ENCODE assay signal across 26 cellular contexts in genomic region chr17:15194859-15195277, GRCh38.
DNase-seq lines count a peak whose midpoint lies in the region; TF ChIP-seq lines count a peak whose summit lies in the region.
"Had no signal": no experiment of that assay in that cellular context is flagged by ENCODE, and none has a peak within 500 bp of the region (broad histone marks: within the 10 kb centered on the region; RNA-seq: fewer than 3 reads in every experiment).

No MANE protein-coding gene starts in this region.

- peak overlapping the region; percentile 46 for H3K27ac ChIP-seq in endodermal cell (ENCODE audit: low read depth, low read length)
- H3K27ac ChIP-seq in neural progenitor cell: no peak overlapping the region
- H3K27ac ChIP-seq: body of pancreas, gastrocnemius medialis had no signal

- WGBS in endodermal cell (ENCODE audit: insufficient coverage in 1 of 2, insufficient read length in 1 of 2), 2 experiments: 100% methylated on average over 1 of the region's 1 CpG; no CpG with 5 or more reads in 1 of the 2 experiments

- no peaks in the 10 kb centered on the region for H3K36me3 Mint-ChIP-seq in endodermal cell (ENCODE audit: low read depth)
- H3K36me3 Mint-ChIP-seq in neural progenitor cell: no peaks in the 10 kb centered on the region
- H3K36me3 Mint-ChIP-seq: activated naive CD8-positive, alpha-beta T cell treated with anti-CD3 and anti-CD28 coated beads, Interleukin-2, amount 10 ng/mL, durations not matched to agents 7 days and 5 days; immature natural killer cell; stimulated activated effector memory CD8-positive, alpha-beta T cell treated with anti-CD3 and anti-CD28 coated beads, Interleukin-12 subunit alpha, Interleukin-12 subunit beta, amount 100 ng/mL, for 72 hours had no signal

- peaks cover 16% of the 10 kb centered on the region for H3K9me3 ChIP-seq in endodermal cell (ENCODE audit: control insufficient read depth, low read length)
- peaks cover 6% of the 10 kb centered on the region for H3K9me3 ChIP-seq in neural progenitor cell (ENCODE audit: low read depth)
- H3K9me3 ChIP-seq: gastrocnemius medialis had no signal

- H3K9me3 Mint-ChIP-seq in endodermal cell (peaks cover 15% of the 10 kb centered on the region), neural progenitor cell (peaks cover 12% of the 10 kb centered on the region)

- H3K4me3 ChIP-seq in endodermal cell (ENCODE audit: low read length) (no peak overlapping the region), neural progenitor cell (no peak overlapping the region)
- H3K4me3 ChIP-seq: body of pancreas, gastrocnemius medialis had no signal

- H3K27me3 Mint-ChIP-seq in endodermal cell (ENCODE audit: insufficient read depth) (peaks cover 4% of the 10 kb centered on the region), neural progenitor cell (ENCODE audit: insufficient read depth, low read depth) (no peaks in the 10 kb centered on the region)

- H3F3A ChIP-seq in neural progenitor cell (ENCODE audit: low read depth): no peaks in the 10 kb centered on the region

- H4K20me1 ChIP-seq in neural progenitor cell (ENCODE audit: low read depth): no peaks in the 10 kb centered on the region

- H3K4me1 ChIP-seq in endodermal cell (ENCODE audit: control insufficient read depth, insufficient read depth, low read length) (no peaks in the 10 kb centered on the region), neural progenitor cell (no peaks in the 10 kb centered on the region)
- H3K4me1 ChIP-seq: body of pancreas, gastrocnemius medialis had no signal

- DNase-seq in SHP77 treated with DMSO at 0.1 percent for 48 hours (lab: John Stamatoyannopoulos, UW): peak; percentile 12
- no peak for DNase-seq in SHP77 (lab: John Stamatoyannopoulos, UW)
- DNase-seq in NCI-H1930 (lab: John Stamatoyannopoulos, UW): peak; percentile 52 to 66
- no peak for DNase-seq in endodermal cell
- DNase-seq in activated CD4-positive, alpha-beta T cell treated with anti-CD3 and anti-CD28 coated beads for 48 hours: no peak
- no peak for DNase-seq in neural progenitor cell (ENCODE audit: low spot score)
- DNase-seq in SW480 (ENCODE audit: low spot score): no peak
- no peak for DNase-seq in activated gamma-delta T cell treated with Interleukin-2 at 50 U/mL for 16 hours
- DNase-seq: activated CD4-positive, alpha-beta T cell treated with anti-CD3 and anti-CD28 coated beads, Interleukin-2, amount 50 U/mL, for 1 hour; activated naive CD8-positive, alpha-beta T cell treated with anti-CD3 and anti-CD28 coated beads, Interleukin-2, amount 10 ng/mL, durations not matched to agents 7 days and 5 days; body of pancreas; C1 segment of cervical spinal cord; erythroblast; gastrocnemius medialis; H9; hippocampal formation; immature natural killer cell; Karpas-422; naive thymus-derived CD8-positive, alpha-beta T cell; NCI-H1048; NCI-H2171 treated with DMSO at 0.1 percent for 48 hours; NCI-H526; OCI-M1; small intestine; T-helper 9 cell had no signal

- H3K27me3 ChIP-seq in endodermal cell (ENCODE audit: control insufficient read depth, insufficient read depth, low read length, poor library complexity, severe bottlenecking) (no peaks in the 10 kb centered on the region), neural progenitor cell (no peaks in the 10 kb centered on the region)
- H3K27me3 ChIP-seq: body of pancreas, gastrocnemius medialis had no signal

- H3K4me3 Mint-ChIP-seq in endodermal cell (no peak overlapping the region), neural progenitor cell (no peak overlapping the region)
- H3K4me3 Mint-ChIP-seq: activated naive CD8-positive, alpha-beta T cell treated with anti-CD3 and anti-CD28 coated beads, Interleukin-2, amount 10 ng/mL, durations not matched to agents 7 days and 5 days; H9; immature natural killer cell; naive thymus-derived CD8-positive, alpha-beta T cell; stimulated activated effector memory CD8-positive, alpha-beta T cell treated with anti-CD3 and anti-CD28 coated beads, Interleukin-12 subunit alpha, Interleukin-12 subunit beta, amount 100 ng/mL, for 72 hours had no signal

- H3K9ac ChIP-seq in endodermal cell (ENCODE audit: extremely low read depth, low read length, poor library complexity, severe bottlenecking) (no peak overlapping the region), neural progenitor cell (no peak overlapping the region)

- no peak overlapping the region for H3K27ac Mint-ChIP-seq in endodermal cell
- H3K27ac Mint-ChIP-seq in neural progenitor cell: no peak overlapping the region
- H3K27ac Mint-ChIP-seq: activated naive CD8-positive, alpha-beta T cell treated with anti-CD3 and anti-CD28 coated beads, Interleukin-2, amount 10 ng/mL, durations not matched to agents 7 days and 5 days; H9; immature natural killer cell; naive thymus-derived CD8-positive, alpha-beta T cell; stimulated activated effector memory CD8-positive, alpha-beta T cell treated with anti-CD3 and anti-CD28 coated beads, Interleukin-12 subunit alpha, Interleukin-12 subunit beta, amount 100 ng/mL, for 72 hours had no signal

- no peak overlapping the region for H3K4me2 ChIP-seq in neural progenitor cell

- no peaks in the 10 kb centered on the region for H3K79me2 ChIP-seq in neural progenitor cell (ENCODE audit: low read depth)

- no peaks in the 10 kb centered on the region for H3K36me3 ChIP-seq in endodermal cell (ENCODE audit: control insufficient read depth, insufficient read depth, low read length)
- H3K36me3 ChIP-seq in neural progenitor cell: no peaks in the 10 kb centered on the region
- H3K36me3 ChIP-seq: gastrocnemius medialis had no signal

- TF ChIP-seq CTCF in endodermal cell (conservative IDR thresholded peaks at IDR 0.05) (no peak), neural progenitor cell (IDR thresholded peaks at IDR 0.05) (no peak)

- H2AFZ ChIP-seq in neural progenitor cell (replicated peaks): no peak overlapping the region

- peaks cover 4% of the 10 kb centered on the region for H3K4me1 Mint-ChIP-seq in endodermal cell
- H3K4me1 Mint-ChIP-seq in neural progenitor cell: peaks cover 17% of the 10 kb centered on the region
- H3K4me1 Mint-ChIP-seq: activated naive CD8-positive, alpha-beta T cell treated with anti-CD3 and anti-CD28 coated beads, Interleukin-2, amount 10 ng/mL, durations not matched to agents 7 days and 5 days; H9; immature natural killer cell; naive thymus-derived CD8-positive, alpha-beta T cell; stimulated activated effector memory CD8-positive, alpha-beta T cell treated with anti-CD3 and anti-CD28 coated beads, Interleukin-12 subunit alpha, Interleukin-12 subunit beta, amount 100 ng/mL, for 72 hours had no signal

Comparison
In these comparisons a context has a peak if more than half of its experiments do, and no peak if none do; other contexts are left out.
1. DNase-seq: peak in SHP77 treated with DMSO at 0.1 percent for 48 hours (single experiment) and NCI-H1930 (2 of 2); none in SHP77 (0 of 2), endodermal cell (single experiment), activated CD4-positive, alpha-beta T cell treated with anti-CD3 and anti-CD28 coated beads for 48 hours (single experiment), neural progenitor cell (single experiment), SW480 (single experiment) and activated gamma-delta T cell treated with Interleukin-2 at 50 U/mL for 16 hours (single experiment).